ENCODE assay signal across 8 cellular contexts in the genomic region with DNA sequence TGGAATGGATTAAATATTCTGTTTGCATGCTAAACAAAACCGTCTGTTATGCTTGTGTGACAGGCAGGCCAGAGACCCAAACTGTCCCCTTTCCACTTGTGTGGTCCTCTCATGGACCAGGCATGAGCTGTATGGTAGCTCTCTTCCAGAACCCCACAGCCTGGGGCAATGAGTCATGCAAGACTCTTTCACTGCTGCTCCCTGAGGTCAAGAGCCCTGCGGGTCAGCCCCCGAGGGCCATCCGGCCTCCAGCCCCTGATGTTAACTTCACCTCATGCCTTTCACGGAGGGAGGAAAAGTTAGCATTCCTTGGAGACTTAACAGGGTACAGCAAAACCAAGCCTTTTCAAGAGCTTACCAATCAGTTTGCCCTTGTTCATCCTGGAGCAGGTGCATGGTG.
"Had no signal": no experiment of that assay in that cellular context is flagged by ENCODE, and none has a peak within 500 bp of the region (broad histone marks: within the 10 kb centered on the region; RNA-seq: fewer than 3 reads in every experiment).

No MANE protein-coding gene starts in this region.

- FAIRE-seq: H1, H54, HTR-8/SVneo had no signal

- H3K4me3 Mint-ChIP-seq: GM23338, H9, IgD-negative memory B cell had no signal

- H3K4me3 ChIP-seq: GM23338 had no signal

- H3K27ac Mint-ChIP-seq: GM23338, H9, IgD-negative memory B cell had no signal

- H3K4me2 ChIP-seq: GM23338 had no signal

- H2AFZ ChIP-seq: GM23338 had no signal

- H3K4me1 Mint-ChIP-seq: GM23338, H9, IgD-negative memory B cell had no signal

- DNase-seq: H9, HCEC 1CT, KBM-7 had no signal

- ATAC-seq: GM23338 had no signal
